In the genomic region with DNA sequence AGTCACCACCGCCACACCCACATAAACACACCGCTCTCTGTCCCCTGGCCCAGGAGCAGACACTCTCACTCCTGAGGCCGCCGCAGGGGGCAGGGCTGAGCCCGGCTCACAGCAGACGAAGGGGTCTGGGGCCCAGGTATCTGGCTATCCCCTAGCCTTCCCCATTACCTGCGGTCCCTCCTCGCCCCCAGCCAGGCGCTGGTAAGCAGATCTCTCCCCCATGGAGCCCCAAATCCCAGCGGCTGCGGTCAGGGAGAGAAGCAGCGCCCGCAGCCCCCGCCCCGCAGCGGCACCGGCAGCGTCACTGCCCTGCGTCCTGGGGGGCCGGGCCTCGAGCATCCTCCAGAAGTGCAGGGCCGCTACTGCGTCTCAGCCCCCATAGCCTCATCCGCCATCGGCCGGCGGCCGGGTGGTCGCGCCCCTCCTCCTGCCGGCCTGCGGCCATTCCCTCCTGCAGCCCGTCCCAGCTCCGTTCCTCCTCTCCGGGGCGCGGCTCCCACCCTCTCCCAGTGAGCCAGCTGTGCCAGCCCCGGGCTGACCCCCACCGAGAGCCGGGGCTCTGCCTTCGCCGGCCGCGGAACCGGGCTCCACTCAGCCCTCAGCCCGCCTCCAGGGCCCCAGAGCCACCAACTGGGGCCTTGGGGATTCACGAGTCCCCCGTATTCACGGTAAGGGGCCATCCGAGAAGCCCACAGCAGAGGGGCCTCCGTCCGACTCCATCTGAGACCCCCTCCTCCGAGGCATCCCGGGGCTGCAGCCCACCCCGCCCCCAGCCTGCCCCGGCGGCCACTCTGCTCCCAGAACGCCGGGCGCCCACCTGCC, we compare ENCODE assay signal across 8 cellular contexts. TPM values are rescaled to one million over a fixed set of nuclear protein-coding genes. Genes with fewer than 3 reads are reported as not detected.
DNase-seq lines count a peak whose midpoint lies in the region; ATAC-seq, FAIRE-seq and TF ChIP-seq lines count a peak whose summit lies in the region.

No MANE protein-coding gene starts in this region.

- H3K27me3 Mint-ChIP-seq in T-helper 1 cell treated with Interleukin-12 subunit alpha and Interleukin-12 subunit beta and Interleukin-4 antibody, amounts not matched to agents 30 μg/mL and 1 μg/mL, for 36 hours (ENCODE audit: low read depth): no peaks in the 10 kb centered on the region
- no peaks in the 10 kb centered on the region for H3K27me3 Mint-ChIP-seq in astrocyte (ENCODE audit: low read depth, unreplicated experiment)

- DNase-seq in DMS79 treated with DMSO at 0.1 percent for 48 hours (lab: John Stamatoyannopoulos, UW) (peak; percentile 77), astrocyte (ENCODE audit: low read depth) (no peak), smooth muscle cell (lab: John Stamatoyannopoulos, UW; ENCODE audit: unreplicated experiment) (no peak)

- 2% methylated on average over 51 of the region's 60 CpGs for WGBS in smooth muscle cell (ENCODE audit: low lambda C conversion rate)

- TF ChIP-seq CTCF in LNCAP (IDR thresholded peaks at IDR 0.05): peak; percentile 4; the same call in 1 of the 2 replicates
- TF ChIP-seq CTCF in astrocyte (IDR thresholded peaks at IDR 0.05; ENCODE audit: insufficient read depth, low read depth, low read length): no peak
- TF ChIP-seq CTCF in smooth muscle cell (IDR thresholded peaks at IDR 0.05; ENCODE audit: borderline replicate concordance, insufficient read depth, poor library complexity, severe bottlenecking): no peak

- H3K27me3 ChIP-seq in astrocyte (ENCODE audit: insufficient read depth, low read length): no peaks in the 10 kb centered on the region
- peaks cover 5% of the 10 kb centered on the region; the same call in 1 of the 2 replicates for H3K27me3 ChIP-seq in iPS-20b (ENCODE audit: insufficient read depth, low read length)
- no peaks in the 10 kb centered on the region for H3K27me3 ChIP-seq in smooth muscle cell (ENCODE audit: low read depth)

- ATAC-seq in GM21786 (IDR thresholded peaks at IDR 0.05; ENCODE audit: unreplicated experiment) (peak; percentile 74), HG03457 (IDR thresholded peaks at IDR 0.05; ENCODE audit: unreplicated experiment) (no peak)

- H3K9ac ChIP-seq in astrocyte (ENCODE audit: low read length) (peak overlapping the region; percentile 80), iPS-20b (ENCODE audit: low read depth, low read length) (peak overlapping the region; percentile 47; the same call in 1 of the 2 replicates), smooth muscle cell (ENCODE audit: low read depth) (peak overlapping the region; percentile 51)

- H3K9me3 ChIP-seq in astrocyte (ENCODE audit: insufficient read depth, low read depth, low read length) (no peaks in the 10 kb centered on the region), iPS-20b (ENCODE audit: insufficient read depth, low read depth, low read length) (no peaks in the 10 kb centered on the region), smooth muscle cell (replicated peaks; ENCODE audit: low read depth) (no peaks in the 10 kb centered on the region)

- peak overlapping the region; percentile 78 for H3K4me3 ChIP-seq in astrocyte (ENCODE audit: insufficient read depth, low read depth, low read length)
- H3K4me3 ChIP-seq in iPS-20b (ENCODE audit: low read length): peak overlapping the region; percentile 71
- H3K4me3 ChIP-seq in smooth muscle cell: peak overlapping the region; percentile 68

- H4K20me1 ChIP-seq in astrocyte (ENCODE audit: insufficient read depth, low read length): peaks cover 20% of the 10 kb centered on the region
- H4K20me1 ChIP-seq in smooth muscle cell (ENCODE audit: low read depth): peaks cover 24% of the 10 kb centered on the region

- peaks cover 16% of the 10 kb centered on the region for H3F3A ChIP-seq in smooth muscle cell (ENCODE audit: low read depth)

- H3K27ac ChIP-seq in astrocyte (ENCODE audit: low read depth, low read length) (peak overlapping the region; percentile 49), iPS-20b (ENCODE audit: low read length) (no peak overlapping the region), smooth muscle cell (ENCODE audit: low read depth) (peak overlapping the region; percentile 52)

- H3K36me3 Mint-ChIP-seq in T-helper 1 cell treated with Interleukin-12 subunit alpha and Interleukin-12 subunit beta and Interleukin-4 antibody, amounts not matched to agents 30 μg/mL and 1 μg/mL, for 36 hours (ENCODE audit: low read depth): peaks cover 6% of the 10 kb centered on the region
- no peaks in the 10 kb centered on the region for H3K36me3 Mint-ChIP-seq in astrocyte (ENCODE audit: low read depth, unreplicated experiment)

- H3K4me3 Mint-ChIP-seq in T-helper 1 cell treated with Interleukin-12 subunit alpha and Interleukin-12 subunit beta and Interleukin-4 antibody, amounts not matched to agents 30 μg/mL and 1 μg/mL, for 36 hours: peak overlapping the region; percentile 91
- H3K4me3 Mint-ChIP-seq in astrocyte (ENCODE audit: unreplicated experiment): peak overlapping the region; percentile 93

- H3K4me1 ChIP-seq in astrocyte (ENCODE audit: insufficient read depth, low read length) (peaks cover 56% of the 10 kb centered on the region), iPS-20b (ENCODE audit: insufficient read depth, low read length) (peaks cover 21% of the 10 kb centered on the region), smooth muscle cell (ENCODE audit: low read depth) (peaks cover 27% of the 10 kb centered on the region)

- peaks cover 31% of the 10 kb centered on the region for H3K4me1 Mint-ChIP-seq in T-helper 1 cell treated with Interleukin-12 subunit alpha and Interleukin-12 subunit beta and Interleukin-4 antibody, amounts not matched to agents 30 μg/mL and 1 μg/mL, for 36 hours (ENCODE audit: low read depth)
- peaks cover 39% of the 10 kb centered on the region for H3K4me1 Mint-ChIP-seq in astrocyte (ENCODE audit: low read depth, unreplicated experiment)

- H2AFZ ChIP-seq in astrocyte (ENCODE audit: low read depth, low read length): peak overlapping the region; percentile 84
- peak overlapping the region; percentile 90 for H2AFZ ChIP-seq in smooth muscle cell (ENCODE audit: low read depth)

- FAIRE-seq in astrocyte (lab: Jason Lieb, UNC): no peak

- no peaks in the 10 kb centered on the region for H3K9me3 Mint-ChIP-seq in T-helper 1 cell treated with Interleukin-12 subunit alpha and Interleukin-12 subunit beta and Interleukin-4 antibody, amounts not matched to agents 30 μg/mL and 1 μg/mL, for 36 hours
- H3K9me3 Mint-ChIP-seq in astrocyte (ENCODE audit: unreplicated experiment): no peaks in the 10 kb centered on the region

- peaks cover 61% of the 10 kb centered on the region for H3K79me2 ChIP-seq in astrocyte (ENCODE audit: insufficient read depth, low read length)
- peaks cover 5% of the 10 kb centered on the region for H3K79me2 ChIP-seq in smooth muscle cell (ENCODE audit: low read depth)

- peak overlapping the region; percentile 100 for H3K4me2 ChIP-seq in astrocyte (ENCODE audit: low read length)
- peak overlapping the region; percentile 99 for H3K4me2 ChIP-seq in smooth muscle cell

- H3K36me3 ChIP-seq in astrocyte (ENCODE audit: insufficient read depth, low read length) (no peaks in the 10 kb centered on the region), iPS-20b (ENCODE audit: insufficient read depth, low read depth, low read length) (no peaks in the 10 kb centered on the region), smooth muscle cell (ENCODE audit: low read depth) (no peaks in the 10 kb centered on the region)

- peak overlapping the region; percentile 82 for H3K27ac Mint-ChIP-seq in T-helper 1 cell treated with Interleukin-12 subunit alpha and Interleukin-12 subunit beta and Interleukin-4 antibody, amounts not matched to agents 30 μg/mL and 1 μg/mL, for 36 hours
- peak overlapping the region; percentile 81 for H3K27ac Mint-ChIP-seq in astrocyte (ENCODE audit: unreplicated experiment)

RNA-seq across cellular contexts. Expression of gene TNK2, which starts 13.1 kb away (rescaled TPM):
- total RNA-seq in astrocyte (37.1 and 39.1 TPM in 2 replicates), smooth muscle cell (4.3 and 10.6 TPM in 2 replicates)
- polyA plus RNA-seq in smooth muscle cell: 2.8 and 8.2 TPM in 2 replicates
